21 cellular contexts compared by ENCODE assay signal in genomic region chr6:64084201-64084663, GRCh38.
A peak's percentile ranks its signal among the peaks of the same experiment; 100 is the strongest.
DNase-seq lines count a peak whose midpoint lies in the region; ATAC-seq and TF ChIP-seq lines count a peak whose summit lies in the region.
"Had no signal": no experiment of that assay in that cellular context is flagged by ENCODE, and none has a peak within 500 bp of the region (broad histone marks: within the 10 kb centered on the region; RNA-seq: fewer than 3 reads in every experiment).

No MANE protein-coding gene starts in this region.

- no peak for TF ChIP-seq EP300 in transverse colon (IDR thresholded peaks at IDR 0.05; ENCODE audit: low read depth)

- ATAC-seq in RWPE2 (ENCODE audit: low read depth), result 0 out of 3 replicates have a peak, but pooled peaks have one; percentile 14

- in situ Hi-C loops in transverse colon (cut with MboI; ENCODE audit: low pct_ligation_motif_present in 1 of 4, low pct_unique_long_range_greater_than_20kb in 1 of 4, low sequenced_read_pairs in 3 of 4), result no loop called here

- intact Hi-C loops in transverse colon (cut with DNase I; ENCODE audit: low total_unique reads), result no loop called here

- no peak overlapping the region for H3K27ac Mint-ChIP-seq in glutamatergic neuron (ENCODE audit: unreplicated experiment)
- H3K27ac Mint-ChIP-seq: CD4-positive, alpha-beta memory T cell had no signal

- H3K4me3 ChIP-seq in RWPE2 (ENCODE audit: severe bottlenecking) (no peak overlapping the region), transverse colon (no peak overlapping the region)
- H3K4me3 ChIP-seq: GM12878, PC-9, SJSA1 had no signal

- no peak for TF ChIP-seq POLR2A in transverse colon (IDR thresholded peaks at IDR 0.05)

- no peaks in the 10 kb centered on the region for H3K9me3 ChIP-seq in RWPE2 (ENCODE audit: severe bottlenecking)
- H3K9me3 ChIP-seq in transverse colon, result no peaks in the 10 kb centered on the region
- H3K9me3 ChIP-seq: BE2C, SJSA1 had no signal

- H3K4me3 Mint-ChIP-seq in glutamatergic neuron (ENCODE audit: unreplicated experiment), result no peak overlapping the region
- H3K4me3 Mint-ChIP-seq: CD4-positive, alpha-beta memory T cell had no signal

- DNase-seq in NCI-H748 (lab: John Stamatoyannopoulos, UW; ENCODE audit: unreplicated experiment), result peak; percentile 17
- no peak for DNase-seq in NCI-H748 treated with DMSO at 0.1 percent for 48 hours (lab: John Stamatoyannopoulos, UW)
- DNase-seq in RWPE2 (ENCODE audit: low spot score), result no peak
- DNase-seq in foreskin melanocyte, result peak; percentile 20
- peak; percentile 17 for DNase-seq in transverse colon
- no peak for DNase-seq in mucosa of gallbladder (ENCODE audit: low spot score)
- DNase-seq in inferior parietal cortex (ENCODE audit: extremely low spot score), result no peak
- DNase-seq in glutamatergic neuron, result no peak
- DNase-seq: 8988T; BE2C; CD4-positive, alpha-beta memory T cell; GDM1; HCEC 1CT; NCI-H1105; NCI-H1694 treated with DMSO at 0.1 percent for 48 hours; NCI-H2107; NCI-H2227 treated with DMSO at 0.1 percent for 48 hours; NCI-H526; PC-9 had no signal

- no peaks in the 10 kb centered on the region for H3K4me1 Mint-ChIP-seq in glutamatergic neuron (ENCODE audit: low read depth, unreplicated experiment)
- H3K4me1 Mint-ChIP-seq: CD4-positive, alpha-beta memory T cell had no signal

- H3K27me3 ChIP-seq in RWPE2 (ENCODE audit: insufficient read depth, poor library complexity, severe bottlenecking) (no peaks in the 10 kb centered on the region), transverse colon (no peaks in the 10 kb centered on the region)
- H3K27me3 ChIP-seq: BE2C, SJSA1 had no signal

- no peak for TF ChIP-seq CTCF in RWPE2 (IDR thresholded peaks at IDR 0.05; ENCODE audit: poor library complexity, severe bottlenecking)
- TF ChIP-seq CTCF in transverse colon (IDR thresholded peaks at IDR 0.05), result no peak
- no peak for TF ChIP-seq CTCF in glutamatergic neuron (IDR thresholded peaks at IDR 0.05; ENCODE audit: partially characterized antibody, unreplicated experiment)

- H3K27me3 Mint-ChIP-seq in glutamatergic neuron (ENCODE audit: unreplicated experiment), result no peaks in the 10 kb centered on the region
- H3K27me3 Mint-ChIP-seq: CD4-positive, alpha-beta memory T cell had no signal

- no peaks in the 10 kb centered on the region for H3K36me3 Mint-ChIP-seq in glutamatergic neuron (ENCODE audit: unreplicated experiment)
- H3K36me3 Mint-ChIP-seq: CD4-positive, alpha-beta memory T cell had no signal

- H3K4me1 ChIP-seq in RWPE2 (ENCODE audit: insufficient read depth, poor library complexity, severe bottlenecking), result no peaks in the 10 kb centered on the region
- H3K4me1 ChIP-seq in transverse colon, result peaks cover 0 to 18% (median 9%) of the 10 kb centered on the region in 4 donors
- H3K4me1 ChIP-seq: SJSA1 had no signal

- H3K9me3 Mint-ChIP-seq in glutamatergic neuron (ENCODE audit: unreplicated experiment), result peaks cover 1% of the 10 kb centered on the region

- H3K36me3 ChIP-seq in RWPE2 (ENCODE audit: low read depth) (no peaks in the 10 kb centered on the region), transverse colon (no peaks in the 10 kb centered on the region)
- H3K36me3 ChIP-seq: BE2C, SJSA1 had no signal

- 20 to 59% methylated on average over 1 of the region's 1 CpG for WGBS in transverse colon (ENCODE audit: low coverage in 1 of 2), 2 donors

- H3K27ac ChIP-seq in RWPE2 (ENCODE audit: poor library complexity, severe bottlenecking) (no peak overlapping the region), transverse colon (peak overlapping the region in 3 of 4 donors; percentile 40 to 48 (median 42))
- H3K27ac ChIP-seq: PC-9, SJSA1 had no signal

Comparison
In these comparisons a context has a peak if more than half of its experiments do, and no peak if none do; other contexts are left out.
1. DNase-seq: peak in NCI-H748 (single experiment), foreskin melanocyte (single experiment) and transverse colon (single experiment); none in NCI-H748 treated with DMSO at 0.1 percent for 48 hours (single experiment), RWPE2 (single experiment), mucosa of gallbladder (single experiment), inferior parietal cortex (single experiment) and glutamatergic neuron (single experiment).